Comparison of ENCODE assay signal across 8 cellular contexts in the genomic region with DNA sequence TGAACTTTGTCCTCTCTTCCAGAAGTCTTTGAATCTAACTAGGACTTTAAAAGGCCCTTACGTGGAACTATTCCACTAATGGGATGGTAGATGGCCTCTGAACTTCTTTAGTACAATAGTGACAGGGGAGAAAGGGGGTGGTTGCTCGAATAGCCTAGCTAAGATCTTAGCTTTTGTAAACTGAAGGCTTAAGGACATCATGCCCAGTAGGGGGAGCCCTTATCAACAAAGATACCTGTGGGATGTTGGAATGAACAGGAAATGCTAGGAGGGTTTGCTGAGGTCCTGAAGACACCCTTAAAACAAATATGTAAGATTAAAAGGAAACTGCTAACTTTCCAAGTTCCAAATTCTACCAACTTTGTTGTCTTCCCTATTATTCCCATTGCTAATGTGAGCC. TPM values are rescaled to one million over a fixed set of nuclear protein-coding genes. Genes with fewer than 3 reads are reported as not detected.
DNase-seq lines count a peak whose midpoint lies in the region; ATAC-seq and TF ChIP-seq lines count a peak whose summit lies in the region.

No MANE protein-coding gene starts in this region.

- CTCF ChIA-PET in activated CD4-positive, alpha-beta T cell treated with anti-CD3 and anti-CD28 coated beads for 36 hours (lab: Charles Lee), result interaction anchor here (0.6 to 2.3 kb wide), 14 partner anchors 9 to 278 kb away, joined by 3 to 10 read pairs (median 4); no protein-coding TSS in a partner anchor
- CTCF ChIA-PET in activated CD8-positive, alpha-beta T cell treated with anti-CD3 and anti-CD28 coated beads for 36 hours (lab: Charles Lee), result interaction anchor here (0.6 to 4.7 kb wide), 12 partner anchors 10 to 212 kb away, joined by 3 to 31 read pairs (median 4); no protein-coding TSS in a partner anchor

- POLR2A ChIA-PET in activated CD4-positive, alpha-beta T cell treated with anti-CD3 and anti-CD28 coated beads for 36 hours (lab: Charles Lee), result no interaction called here
- POLR2A ChIA-PET in activated CD8-positive, alpha-beta T cell treated with anti-CD3 and anti-CD28 coated beads for 36 hours (lab: Charles Lee), result no interaction called here

- no peak overlapping the region for H3K27ac Mint-ChIP-seq in activated CD4-positive, alpha-beta T cell treated with anti-CD3 and anti-CD28 coated beads for 36 hours
- no peak overlapping the region for H3K27ac Mint-ChIP-seq in activated CD8-positive, alpha-beta T cell treated with anti-CD3 and anti-CD28 coated beads for 36 hours
- no peak overlapping the region for H3K27ac Mint-ChIP-seq in osteocyte (ENCODE audit: unreplicated experiment)

- H3K36me3 Mint-ChIP-seq in activated CD4-positive, alpha-beta T cell treated with anti-CD3 and anti-CD28 coated beads for 36 hours (ENCODE audit: low read depth), result no peaks in the 10 kb centered on the region
- H3K36me3 Mint-ChIP-seq in activated CD8-positive, alpha-beta T cell treated with anti-CD3 and anti-CD28 coated beads for 36 hours (ENCODE audit: low read depth), result no peaks in the 10 kb centered on the region
- no peaks in the 10 kb centered on the region for H3K36me3 Mint-ChIP-seq in osteocyte (ENCODE audit: unreplicated experiment)

- H3K4me3 Mint-ChIP-seq in activated CD4-positive, alpha-beta T cell treated with anti-CD3 and anti-CD28 coated beads for 36 hours, result no peak overlapping the region
- H3K4me3 Mint-ChIP-seq in activated CD8-positive, alpha-beta T cell treated with anti-CD3 and anti-CD28 coated beads for 36 hours, result no peak overlapping the region
- H3K4me3 Mint-ChIP-seq in osteocyte (ENCODE audit: unreplicated experiment), result no peak overlapping the region

- intact Hi-C loops in activated CD4-positive, alpha-beta T cell treated with anti-CD3 and anti-CD28 coated beads for 36 hours (cut with DNase I, micrococcal nuclease), result loop anchor here (1.0 to 10.0 kb wide), 5 partner anchors 75 to 687 kb away; no protein-coding TSS in a partner anchor
- intact Hi-C loops in activated CD8-positive, alpha-beta T cell treated with anti-CD3 and anti-CD28 coated beads for 36 hours (cut with micrococcal nuclease), result loop anchor here (2.0 to 5.0 kb wide), 2 partner anchors 175 to 213 kb away; no protein-coding TSS in a partner anchor

- no peaks in the 10 kb centered on the region for H3K4me1 Mint-ChIP-seq in activated CD4-positive, alpha-beta T cell treated with anti-CD3 and anti-CD28 coated beads for 36 hours
- H3K4me1 Mint-ChIP-seq in activated CD8-positive, alpha-beta T cell treated with anti-CD3 and anti-CD28 coated beads for 36 hours (ENCODE audit: low read depth), result no peaks in the 10 kb centered on the region
- H3K4me1 Mint-ChIP-seq in osteocyte (ENCODE audit: unreplicated experiment), result no peaks in the 10 kb centered on the region

- peaks cover 12% of the 10 kb centered on the region for H3K27me3 Mint-ChIP-seq in activated CD4-positive, alpha-beta T cell treated with anti-CD3 and anti-CD28 coated beads for 36 hours
- peaks cover 15% of the 10 kb centered on the region for H3K27me3 Mint-ChIP-seq in activated CD8-positive, alpha-beta T cell treated with anti-CD3 and anti-CD28 coated beads for 36 hours
- H3K27me3 Mint-ChIP-seq in osteocyte (ENCODE audit: unreplicated experiment), result peaks cover 57% of the 10 kb centered on the region

- TF ChIP-seq CTCF in activated CD8-positive, alpha-beta T cell treated with anti-CD3 and anti-CD28 coated beads for 36 hours (IDR thresholded peaks at IDR 0.05), result peak; percentile 71
- TF ChIP-seq CTCF in osteocyte (IDR thresholded peaks at IDR 0.05), result peak; percentile 79

- no peaks in the 10 kb centered on the region for H3K9me3 Mint-ChIP-seq in activated CD4-positive, alpha-beta T cell treated with anti-CD3 and anti-CD28 coated beads for 36 hours (ENCODE audit: low read depth)
- no peaks in the 10 kb centered on the region for H3K9me3 Mint-ChIP-seq in activated CD8-positive, alpha-beta T cell treated with anti-CD3 and anti-CD28 coated beads for 36 hours
- no peaks in the 10 kb centered on the region for H3K9me3 Mint-ChIP-seq in osteocyte (ENCODE audit: unreplicated experiment)

- peak; percentile 60 for ATAC-seq in activated CD4-positive, alpha-beta T cell treated with anti-CD3 and anti-CD28 coated beads for 36 hours
- peak; percentile 66 for ATAC-seq in HG03135 (IDR thresholded peaks at IDR 0.05; ENCODE audit: unreplicated experiment)
- peak; percentile 53 for ATAC-seq in activated CD8-positive, alpha-beta T cell treated with anti-CD3 and anti-CD28 coated beads for 36 hours
- no peak for ATAC-seq in HG02981 (IDR thresholded peaks at IDR 0.05; ENCODE audit: unreplicated experiment)

- DNase-seq in activated CD4-positive, alpha-beta T cell treated with anti-CD3 and anti-CD28 coated beads for 36 hours, result peak; percentile 60
- DNase-seq in activated CD4-positive, alpha-beta T cell treated with anti-CD3 and anti-CD28 coated beads for 1 hour, result no peak
- DNase-seq in NCI-H460 (ENCODE audit: extremely low read depth, low read depth) (peak; percentile 56), globus pallidus (ENCODE audit: low spot score) (peak; percentile 74), osteocyte (ENCODE audit: extremely low spot score, unreplicated experiment) (no peak)
- peak; percentile 69 for DNase-seq in activated CD8-positive, alpha-beta T cell treated with anti-CD3 and anti-CD28 coated beads for 36 hours

RNA-seq across cellular contexts. Expression of a gene that starts 33.2 kb away (rescaled TPM):
- total RNA-seq in activated CD4-positive, alpha-beta T cell treated with anti-CD3 and anti-CD28 coated beads for 36 hours, result not detected
- 0.02 TPM in 1 of 2 replicates, not detected in the other for total RNA-seq in NCI-H460 (2014; rRNA removed; shearing (Covaris generic))
- polyA plus RNA-seq in NCI-H460 (2014; cell fraction: nucleus; rRNA removed), result 0.33 TPM in 1 of 2 replicates, not detected in the other
- not detected for total RNA-seq in activated CD8-positive, alpha-beta T cell treated with anti-CD3 and anti-CD28 coated beads for 36 hours
- not detected in 2 replicates for total RNA-seq in osteocyte

RNA-seq across cellular contexts. Expression of a gene that starts 39.2 kb away (rescaled TPM):
- not detected for total RNA-seq in activated CD4-positive, alpha-beta T cell treated with anti-CD3 and anti-CD28 coated beads for 36 hours
- not detected in 2 replicates for total RNA-seq in NCI-H460 (2014; rRNA removed; shearing (Covaris generic))
- not detected in 2 replicates for polyA plus RNA-seq in NCI-H460 (2014; cell fraction: nucleus; rRNA removed)
- total RNA-seq in activated CD8-positive, alpha-beta T cell treated with anti-CD3 and anti-CD28 coated beads for 36 hours, result not detected
- not detected in 2 replicates for total RNA-seq in osteocyte

Comparison
In these comparisons a context has a peak if more than half of its experiments do, and no peak if none do; other contexts are left out.
1. DNase-seq: peak in activated CD4-positive, alpha-beta T cell treated with anti-CD3 and anti-CD28 coated beads for 36 hours (single experiment), NCI-H460 (single experiment), activated CD8-positive, alpha-beta T cell treated with anti-CD3 and anti-CD28 coated beads for 36 hours (single experiment) and globus pallidus (single experiment); none in activated CD4-positive, alpha-beta T cell treated with anti-CD3 and anti-CD28 coated beads for 1 hour (single experiment) and osteocyte (single experiment).